Comparison of ENCODE assay signal across 26 cellular contexts in the genomic region with DNA sequence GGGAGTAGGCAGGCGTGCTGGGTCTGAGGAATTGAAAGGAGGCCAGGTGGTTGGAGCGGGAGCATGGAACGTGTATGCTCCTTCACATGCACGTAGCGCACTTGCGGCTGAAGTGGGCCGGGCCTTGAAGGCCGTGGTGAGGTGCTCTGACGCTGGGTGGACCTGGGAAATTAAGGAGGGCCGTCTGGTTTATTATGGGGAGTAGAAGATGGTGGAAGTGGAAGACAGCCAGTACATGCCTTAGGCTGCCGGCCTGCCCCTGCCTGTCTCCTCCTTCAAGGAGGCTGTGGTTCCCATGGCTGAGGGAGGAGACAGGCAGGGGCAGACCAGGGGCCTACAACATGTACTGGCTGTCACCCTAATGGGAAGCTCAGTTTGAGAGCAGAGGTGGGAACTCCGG. TPM values are rescaled to one million over a fixed set of nuclear protein-coding genes. Genes with fewer than 3 reads are reported as not detected.
DNase-seq lines count a peak whose midpoint lies in the region; ATAC-seq, FAIRE-seq and TF ChIP-seq lines count a peak whose summit lies in the region.
"Had no signal": no experiment of that assay in that cellular context is flagged by ENCODE, and none has a peak within 500 bp of the region (broad histone marks: within the 10 kb centered on the region; RNA-seq: fewer than 3 reads in every experiment).

No MANE protein-coding gene starts in this region.

- H3K27ac ChIP-seq in K562 (ENCODE audit: extremely low read depth, low read depth, low read length) (no peak overlapping the region), keratinocyte (ENCODE audit: control insufficient read depth, insufficient read depth, low read length) (peak overlapping the region; percentile 54)
- H3K27ac ChIP-seq: prostate gland, SK-N-MC had no signal

- no peak for TF ChIP-seq RAD21 in K562 (CRISPR knock-in tag; conservative IDR thresholded peaks at IDR 0.05 in 1 of 2, IDR thresholded peaks at IDR 0.05 in 1 of 2)

- H3K79me2 ChIP-seq in K562 (ENCODE audit: control insufficient read depth, insufficient read depth, low read length), result peaks cover 99% of the 10 kb centered on the region
- H3K79me2 ChIP-seq in keratinocyte (ENCODE audit: control insufficient read depth, insufficient read depth, low read length), result peaks cover 99% of the 10 kb centered on the region

- FAIRE-seq in K562 (lab: Jason Lieb, UNC) (no peak), keratinocyte (lab: Jason Lieb, UNC) (no peak)
- FAIRE-seq: G401.6 had no signal

- peaks cover 65% of the 10 kb centered on the region; the same call in 2 of the 3 replicates for H3K36me3 ChIP-seq in K562 (ENCODE audit: control insufficient read depth, insufficient read depth, low read length)
- H3K36me3 ChIP-seq in keratinocyte (ENCODE audit: control insufficient read depth in 2 of 2, extremely low read depth in 1 of 2, insufficient read depth in 2 of 2, low read length in 2 of 2), result peaks cover 0 to 10% of the 10 kb centered on the region in 2 experiments
- H3K36me3 ChIP-seq: prostate gland had no signal

- H3K9me1 ChIP-seq in K562 (ENCODE audit: control insufficient read depth, insufficient read depth, low read length) (peaks cover 13% of the 10 kb centered on the region), keratinocyte (ENCODE audit: control insufficient read depth, extremely low read depth, insufficient read depth, low read length) (peaks cover 13% of the 10 kb centered on the region)

- in situ Hi-C loops in K562 (cut with MboI), result no loop called here

- BruUV-seq in K562 (replicated peaks; lab: Mats Ljungman, UMichigan), result no TSS peak

- H3K9ac ChIP-seq in K562 (ENCODE audit: insufficient read depth in 1 of 2, low read depth in 2 of 2, low read length in 2 of 2) (peak overlapping the region in 1 of 2 experiments; percentile 52; a peak in 1 of 4 replicates), keratinocyte (ENCODE audit: control insufficient read depth, extremely low read depth, insufficient read depth, low read length) (peak overlapping the region; percentile 1)

- H3K27ac Mint-ChIP-seq in activated naive CD8-positive, alpha-beta T cell, result peak overlapping the region; percentile 70
- H3K27ac Mint-ChIP-seq in activated naive CD8-positive, alpha-beta T cell treated with anti-CD3 and anti-CD28 coated beads for 36 hours, result no peak overlapping the region
- peak overlapping the region; percentile 80 for H3K27ac Mint-ChIP-seq in stimulated activated naive B cell treated with anti-CD40 and anti-IgM and Interleukin-4, amounts not matched to agents 10 μg/mL and 1 μg/mL and 100 μg/mL, for 72 hours

- dilution Hi-C loops in keratinocyte (cut with MboI; ENCODE audit: extremely low pct_ligation_motif_present, low sequenced_read_pairs), result no loop called here

- DNase-seq in activated naive CD8-positive, alpha-beta T cell treated with anti-CD3 and anti-CD28 coated beads for 36 hours, result no peak
- DNase-seq in K562 (ENCODE audit: extremely low read depth in 1 of 4, low spot score in 3 of 4) (no peak), keratinocyte (ENCODE audit: low read depth, low spot score) (peak; percentile 32), GOT3 (lab: John Stamatoyannopoulos, UW) (no peak), kidney tubule cell (ENCODE audit: low spot score) (no peak)
- DNase-seq in stimulated activated naive B cell treated with anti-CD40 and anti-IgM and Interleukin-4, amounts not matched to agents 10 μg/mL and 1 μg/mL and 100 μg/mL, for 72 hours, result no peak
- DNase-seq: activated CD8-positive, alpha-beta T cell treated with anti-CD3 and anti-CD28 coated beads for 36 hours; activated naive CD4-positive, alpha-beta T cell treated with anti-CD3 and anti-CD28 coated beads, Interleukin-2, amount 50 U/mL, for 16 hours; activated T-cell treated with anti-CD3 and anti-CD28 coated beads, Interleukin-2, amount 50 U/mL, for 48 hours; DMS 273 treated with DMSO at 0.1 percent for 48 hours; effector CD8-positive, alpha-beta T cell; HCEC 1CT; KBM-7; left colon; mesendoderm; NCI-H146; NCI-H2171 treated with DMSO at 0.1 percent for 48 hours; NCI-H526; stimulated activated CD8-positive, alpha-beta memory T cell treated with anti-CD3 and anti-CD28 coated beads, Interleukin-4, amount 100 ng/mL, for 48 hours had no signal

- H3K4me3 Mint-ChIP-seq in activated naive CD8-positive, alpha-beta T cell, result no peak overlapping the region
- no peak overlapping the region for H3K4me3 Mint-ChIP-seq in activated naive CD8-positive, alpha-beta T cell treated with anti-CD3 and anti-CD28 coated beads for 36 hours
- H3K4me3 Mint-ChIP-seq in stimulated activated naive B cell treated with anti-CD40 and anti-IgM and Interleukin-4, amounts not matched to agents 10 μg/mL and 1 μg/mL and 100 μg/mL, for 72 hours, result no peak overlapping the region
- H3K4me3 Mint-ChIP-seq: activated CD8-positive, alpha-beta T cell treated with anti-CD3 and anti-CD28 coated beads for 36 hours; nephron had no signal

- H3K36me3 Mint-ChIP-seq in activated naive CD8-positive, alpha-beta T cell, result no peaks in the 10 kb centered on the region
- peaks cover 10% of the 10 kb centered on the region for H3K36me3 Mint-ChIP-seq in activated naive CD8-positive, alpha-beta T cell treated with anti-CD3 and anti-CD28 coated beads for 36 hours
- peaks cover 29% of the 10 kb centered on the region in 2 donors for H3K36me3 Mint-ChIP-seq in stimulated activated naive B cell treated with anti-CD40 and anti-IgM and Interleukin-4, amounts not matched to agents 10 μg/mL and 1 μg/mL and 100 μg/mL, for 72 hours

- POLR2A ChIA-PET in K562 (lab: Yijun Ruan, JAX), result interaction anchor here (0.6 to 3.6 kb wide), 2 partner anchors 12 to 23 kb away, joined by 3 to 19 read pairs; a partner anchor contains a TSS

- H3K4me2 ChIP-seq in K562 (ENCODE audit: insufficient read depth, low read length) (no peak overlapping the region), keratinocyte (ENCODE audit: control insufficient read depth, extremely low read depth, insufficient read depth, low read depth, low read length) (peak overlapping the region; percentile 50)

- H3K4me3 ChIP-seq in K562 (no peak overlapping the region), keratinocyte (ENCODE audit: control insufficient read depth in 2 of 3, extremely low read depth in 1 of 3, insufficient read depth in 2 of 3, low read depth in 1 of 3, low read length in 3 of 3) (no peak overlapping the region)
- H3K4me3 ChIP-seq: BLaER1 treated with 17β-estradiol and CSF1 and Interleukin-3, amounts not matched to agents 10 nM and 100 nM; prostate gland; SK-N-MC had no signal

- H3K9me3 ChIP-seq in K562 (replicated peaks; ENCODE audit: control insufficient read depth, insufficient read depth, low read depth, low read length), result no peaks in the 10 kb centered on the region
- H3K9me3 ChIP-seq in keratinocyte (ENCODE audit: control insufficient read depth, low read depth, low read length), result no peaks in the 10 kb centered on the region
- H3K9me3 ChIP-seq: BLaER1 treated with 17β-estradiol and CSF1 and Interleukin-3, amounts not matched to agents 10 nM and 100 nM; prostate gland had no signal

- intact Hi-C loops in K562 (cut with micrococcal nuclease), result no loop called here

- no peaks in the 10 kb centered on the region for H3K27me3 Mint-ChIP-seq in activated naive CD8-positive, alpha-beta T cell
- H3K27me3 Mint-ChIP-seq in activated naive CD8-positive, alpha-beta T cell treated with anti-CD3 and anti-CD28 coated beads for 36 hours, result no peaks in the 10 kb centered on the region
- H3K27me3 Mint-ChIP-seq in stimulated activated naive B cell treated with anti-CD40 and anti-IgM and Interleukin-4, amounts not matched to agents 10 μg/mL and 1 μg/mL and 100 μg/mL, for 72 hours, result no peaks in the 10 kb centered on the region
- H3K27me3 Mint-ChIP-seq: activated CD8-positive, alpha-beta T cell treated with anti-CD3 and anti-CD28 coated beads for 36 hours had no signal

- H3K4me1 ChIP-seq in K562 (replicated peaks in 1 of 2; ENCODE audit: control insufficient read depth in 2 of 2, insufficient read depth in 2 of 2, low read length in 2 of 2) (peaks cover 0 to 15% of the 10 kb centered on the region in 2 experiments; a peak in 3 of 5 replicates), keratinocyte (ENCODE audit: control insufficient read depth, extremely low read depth, insufficient read depth, low read length) (peaks cover 26% of the 10 kb centered on the region)
- H3K4me1 ChIP-seq: prostate gland had no signal

- no peak for ATAC-seq in K562
- no peak for ATAC-seq in stimulated activated naive B cell treated with anti-CD40 and anti-IgM and Interleukin-4, amounts not matched to agents 10 μg/mL and 1 μg/mL and 100 μg/mL, for 72 hours (replicated peaks)
- no peak for ATAC-seq in HG03139 (IDR thresholded peaks at IDR 0.05; ENCODE audit: unreplicated experiment)
- ATAC-seq: activated CD8-positive, alpha-beta T cell treated with anti-CD3 and anti-CD28 coated beads for 36 hours had no signal

- TF ChIP-seq CTCF in K562 (IDR thresholded peaks at IDR 0.05 in 2 of 3, conservative IDR thresholded peaks at IDR 0.05 in 1 of 3; ENCODE audit: insufficient read depth in 2 of 3, low read depth in 1 of 3, low read length in 3 of 3), result no peak
- TF ChIP-seq CTCF in keratinocyte (optimal IDR thresholded peaks at IDR 0.05 in 1 of 3, IDR thresholded peaks at IDR 0.05 in 1 of 3, conservative IDR thresholded peaks at IDR 0.05 in 1 of 3; ENCODE audit: extremely low read depth in 1 of 3, insufficient read depth in 2 of 3, low read length in 3 of 3), result no peak

- peaks cover 82% of the 10 kb centered on the region for H3K4me1 Mint-ChIP-seq in activated naive CD8-positive, alpha-beta T cell (ENCODE audit: low read depth)
- peaks cover 62% of the 10 kb centered on the region for H3K4me1 Mint-ChIP-seq in activated naive CD8-positive, alpha-beta T cell treated with anti-CD3 and anti-CD28 coated beads for 36 hours
- peaks cover 51 to 92% of the 10 kb centered on the region in 2 donors for H3K4me1 Mint-ChIP-seq in stimulated activated naive B cell treated with anti-CD40 and anti-IgM and Interleukin-4, amounts not matched to agents 10 μg/mL and 1 μg/mL and 100 μg/mL, for 72 hours

- no peaks in the 10 kb centered on the region for H3K9me3 Mint-ChIP-seq in activated naive CD8-positive, alpha-beta T cell (ENCODE audit: low read depth)
- H3K9me3 Mint-ChIP-seq in activated naive CD8-positive, alpha-beta T cell treated with anti-CD3 and anti-CD28 coated beads for 36 hours, result no peaks in the 10 kb centered on the region
- H3K9me3 Mint-ChIP-seq in stimulated activated naive B cell treated with anti-CD40 and anti-IgM and Interleukin-4, amounts not matched to agents 10 μg/mL and 1 μg/mL and 100 μg/mL, for 72 hours, result no peaks in the 10 kb centered on the region
- H3K9me3 Mint-ChIP-seq: activated CD8-positive, alpha-beta T cell treated with anti-CD3 and anti-CD28 coated beads for 36 hours; nephron had no signal

- CTCF ChIA-PET in K562 (lab: Yijun Ruan, JAX; ENCODE audit: low intra/inter-chr PET ratio), result no interaction called here

- TF ChIP-seq EP300 in K562 (IDR thresholded peaks at IDR 0.05; ENCODE audit: low read length), result no peak

- no peak for TF ChIP-seq POLR2A in K562 (conservative IDR thresholded peaks at IDR 0.05)

- H3K27me3 ChIP-seq in K562 (ENCODE audit: control insufficient read depth in 2 of 2, insufficient read depth in 2 of 2, low read length in 2 of 2) (no peaks in the 10 kb centered on the region), keratinocyte (ENCODE audit: control insufficient read depth, extremely low read depth, insufficient read depth, low read length) (no peaks in the 10 kb centered on the region)
- H3K27me3 ChIP-seq: BLaER1 treated with 17β-estradiol and CSF1 and Interleukin-3, amounts not matched to agents 10 nM and 100 nM had no signal

- peaks cover 40% of the 10 kb centered on the region for H4K20me1 ChIP-seq in K562 (replicated peaks; ENCODE audit: control insufficient read depth, insufficient read depth, low read length)
- peaks cover 37% of the 10 kb centered on the region for H4K20me1 ChIP-seq in keratinocyte (ENCODE audit: control insufficient read depth, extremely low read depth, insufficient read depth, low read length)

- WGBS in K562 (ENCODE audit: insufficient coverage, low coverage, missing lambda C conversion rate), result 77% methylated on average over 11 of the region's 12 CpGs

- H2AFZ ChIP-seq in K562 (ENCODE audit: low read depth, low read length), result no peak overlapping the region
- H2AFZ ChIP-seq in keratinocyte (ENCODE audit: control insufficient read depth, low read length), result no peak overlapping the region

RNA-seq across cellular contexts. Expression of a gene that starts 23.9 kb away (rescaled TPM):
- total RNA-seq in activated naive CD8-positive, alpha-beta T cell treated with anti-CD3 and anti-CD28 coated beads for 36 hours, result 100 to 1,000 TPM; 196 to 202 TPM
- total RNA-seq in K562 (2011; cell fraction: chromatin; rRNA removed; ENCODE audit: low replicate concordance), result 64.2 and 71.9 TPM in 2 replicates
- total RNA-seq in K562 (2011; cell fraction: nucleolus; rRNA removed), result 40.3 and 42.0 TPM in 2 replicates
- total RNA-seq in K562 (2011; cell fraction: nucleoplasm; rRNA removed), result 44.1 and 58.8 TPM in 2 replicates
- total RNA-seq in K562 (2014; rRNA removed) (114 and 141 TPM in 2 replicates), K562 (2014; rRNA removed; fragmentation: Illumina TruSeq; extraction: Trizol) (36.3 and 39.2 TPM in 2 replicates), K562 (2015; rRNA removed; fragmentation: Illumina TruSeq; extraction: Trizol) (61.2 and 65.5 TPM in 2 replicates), K562 (2021) (215 and 226 TPM in 2 replicates)
- polyA plus RNA-seq in K562 (2011; rRNA removed) (25.4 and 33.0 TPM in 2 replicates), K562 (2014; fragmentation: Illumina TruSeq; extraction: Trizol) (44.2 and 80.9 TPM in 2 replicates), K562 (2014; fragmentation: Nextera tagmentation; extraction: Ambion mirVana) (1 to 10 TPM; 2.4 to 5.1 TPM), K562 (2014; rRNA removed) (88.4 and 112 TPM in 2 replicates), keratinocyte (14.6 to 81.0 TPM (median 28.4 TPM) in 3 replicates)
- 21.1 and 45.0 TPM in 2 replicates for polyA plus RNA-seq in K562 (2011; cell fraction: cytosol; rRNA removed)
- 23.6 and 33.3 TPM in 2 replicates for polyA plus RNA-seq in K562 (2011; cell fraction: nucleus; rRNA removed)
- polyA plus RNA-seq in K562 (2012), result 44.9 and 60.8 TPM in 2 replicates
- polyA minus RNA-seq in K562 (2011; rRNA and poly(A)+ RNA removed), result 33.1 and 40.4 TPM in 2 replicates
- polyA minus RNA-seq in K562 (2011; cell fraction: cytosol; rRNA and poly(A)+ RNA removed), result 55.4 and 91.3 TPM in 2 replicates
- polyA minus RNA-seq in K562 (2011; cell fraction: nucleus; rRNA and poly(A)+ RNA removed), result 12.5 and 17.4 TPM in 2 replicates
- polyA plus RNA-seq in keratinocyte (2011; ENCODE audit: low read depth), result 71.6 TPM
- 26.1 and 55.1 TPM in 2 replicates for polyA plus RNA-seq in keratinocyte (2011; cell fraction: cytosol; rRNA removed)
- polyA plus RNA-seq in keratinocyte (2011; cell fraction: nucleus; rRNA removed), result 33.4 and 37.0 TPM in 2 replicates
- polyA plus RNA-seq in keratinocyte (2012; ENCODE audit: low replicate concordance), result 33.8 and 64.9 TPM in 2 replicates
- polyA minus RNA-seq in keratinocyte, result 10.3 to 40.8 TPM (median 17.9 TPM) in 3 replicates
- polyA minus RNA-seq in keratinocyte (2011; cell fraction: cytosol; rRNA and poly(A)+ RNA removed), result 76.4 TPM
- polyA minus RNA-seq in keratinocyte (2011; cell fraction: nucleus; rRNA and poly(A)+ RNA removed), result 22.9 and 25.1 TPM in 2 replicates
